ENCODE assay signal across 16 cellular contexts in genomic region chr7:130935564-130936157, GRCh38.
DNase-seq lines count a peak whose midpoint lies in the region; ATAC-seq, FAIRE-seq and TF ChIP-seq lines count a peak whose summit lies in the region.
"Had no signal": no experiment of that assay in that cellular context is flagged by ENCODE, and none has a peak within 500 bp of the region (broad histone marks: within the 10 kb centered on the region; RNA-seq: fewer than 3 reads in every experiment).

No MANE protein-coding gene starts in this region.

- peaks cover 71% of the 10 kb centered on the region for H3K36me3 Mint-ChIP-seq in activated CD4-positive, alpha-beta T cell treated with anti-CD3 and anti-CD28 coated beads, Interleukin-2, amount 10 ng/mL, durations not matched to agents 24 days and 14 days (ENCODE audit: low read depth)
- peaks cover 69% of the 10 kb centered on the region for H3K36me3 Mint-ChIP-seq in activated naive CD8-positive, alpha-beta T cell treated with anti-CD3 and anti-CD28 coated beads for 36 hours
- H3K36me3 Mint-ChIP-seq in naive thymus-derived CD8-positive, alpha-beta T cell: peaks cover 8 to 54% (median 9%) of the 10 kb centered on the region in 3 donors

- TF ChIP-seq POLR2A in GM12892 (IDR thresholded peaks at IDR 0.05; ENCODE audit: low read depth, low read length): peak; percentile 39

- H3K4me1 Mint-ChIP-seq in activated CD4-positive, alpha-beta T cell treated with anti-CD3 and anti-CD28 coated beads, Interleukin-2, amount 10 ng/mL, durations not matched to agents 24 days and 14 days: peaks cover 69% of the 10 kb centered on the region
- H3K4me1 Mint-ChIP-seq in activated naive CD8-positive, alpha-beta T cell treated with anti-CD3 and anti-CD28 coated beads for 36 hours: peaks cover 72% of the 10 kb centered on the region
- H3K4me1 Mint-ChIP-seq in naive thymus-derived CD8-positive, alpha-beta T cell: peaks cover 36 to 87% (median 78%) of the 10 kb centered on the region in 4 donors

- H3K4me3 Mint-ChIP-seq in activated CD4-positive, alpha-beta T cell treated with anti-CD3 and anti-CD28 coated beads, Interleukin-2, amount 10 ng/mL, durations not matched to agents 24 days and 14 days: no peak overlapping the region
- H3K4me3 Mint-ChIP-seq in activated naive CD8-positive, alpha-beta T cell treated with anti-CD3 and anti-CD28 coated beads for 36 hours: no peak overlapping the region
- H3K4me3 Mint-ChIP-seq in naive thymus-derived CD8-positive, alpha-beta T cell: peak overlapping the region in 3 of 10 donors; percentile 1 to 66 (median 5)

- H3K27ac Mint-ChIP-seq in activated CD4-positive, alpha-beta T cell treated with anti-CD3 and anti-CD28 coated beads, Interleukin-2, amount 10 ng/mL, durations not matched to agents 24 days and 14 days: peak overlapping the region; percentile 77
- peak overlapping the region; percentile 8 for H3K27ac Mint-ChIP-seq in activated naive CD8-positive, alpha-beta T cell treated with anti-CD3 and anti-CD28 coated beads for 36 hours
- peak overlapping the region; percentile 18 to 83 (median 58) for H3K27ac Mint-ChIP-seq in naive thymus-derived CD8-positive, alpha-beta T cell

- intact Hi-C loops in activated CD4-positive, alpha-beta T cell treated with anti-CD3 and anti-CD28 coated beads, Interleukin-2, amount 10 ng/mL, durations not matched to agents 24 days and 14 days (cut with micrococcal nuclease): no loop called here

- no peaks in the 10 kb centered on the region for H3K9me3 Mint-ChIP-seq in activated CD4-positive, alpha-beta T cell treated with anti-CD3 and anti-CD28 coated beads, Interleukin-2, amount 10 ng/mL, durations not matched to agents 24 days and 14 days
- H3K9me3 Mint-ChIP-seq in activated naive CD8-positive, alpha-beta T cell treated with anti-CD3 and anti-CD28 coated beads for 36 hours: no peaks in the 10 kb centered on the region
- H3K9me3 Mint-ChIP-seq in naive thymus-derived CD8-positive, alpha-beta T cell: no peaks in the 10 kb centered on the region

- no peaks in the 10 kb centered on the region for H3K27me3 Mint-ChIP-seq in activated CD4-positive, alpha-beta T cell treated with anti-CD3 and anti-CD28 coated beads, Interleukin-2, amount 10 ng/mL, durations not matched to agents 24 days and 14 days
- H3K27me3 Mint-ChIP-seq in activated naive CD8-positive, alpha-beta T cell treated with anti-CD3 and anti-CD28 coated beads for 36 hours: no peaks in the 10 kb centered on the region
- no peaks in the 10 kb centered on the region for H3K27me3 Mint-ChIP-seq in naive thymus-derived CD8-positive, alpha-beta T cell

- FAIRE-seq in GM12892 (lab: Jason Lieb, UNC): no peak
- FAIRE-seq: G401.6 had no signal

- ATAC-seq in naive thymus-derived CD8-positive, alpha-beta T cell: no peak
- no peak for ATAC-seq in GM19351 (IDR thresholded peaks at IDR 0.05; ENCODE audit: unreplicated experiment)
- ATAC-seq: left colon had no signal

- peak; percentile 56 for DNase-seq in activated CD4-positive, alpha-beta T cell treated with anti-CD3 and anti-CD28 coated beads, Interleukin-2, amount 10 ng/mL, durations not matched to agents 24 days and 14 days
- DNase-seq in activated CD4-positive, alpha-beta T cell treated with anti-CD3 and anti-CD28 coated beads, Interleukin-2, amount 50 U/mL, for 4 hours: no peak
- no peak for DNase-seq in GM12892 (ENCODE audit: insufficient read length)
- DNase-seq in activated naive CD8-positive, alpha-beta T cell treated with anti-CD3 and anti-CD28 coated beads for 36 hours: no peak
- no peak for DNase-seq in naive thymus-derived CD8-positive, alpha-beta T cell
- DNase-seq in NCI-H524 (lab: John Stamatoyannopoulos, UW): no peak
- DNase-seq in cerebellar cortex (ENCODE audit: low spot score): no peak
- DNase-seq: anterior cingulate cortex, cortex of kidney, esophagus squamous epithelium, left colon, NCI-H187 treated with DMSO at 0.1 percent for 48 hours, NCI-H526, retina had no signal

- POLR2A ChIA-PET in naive thymus-derived CD8-positive, alpha-beta T cell (lab: Charles Lee): interaction anchor here (2.0 kb wide), 1 partner anchor 9 kb away, joined by 7 read pairs; no protein-coding TSS in a partner anchor

Comparison
In these comparisons a context has a peak if more than half of its experiments do, and no peak if none do; other contexts are left out.
1. H3K27ac Mint-ChIP-seq: peak in every context shown above with its lines; median percentile 77 in activated CD4-positive, alpha-beta T cell treated with anti-CD3 and anti-CD28 coated beads, Interleukin-2, amount 10 ng/mL, durations not matched to agents 24 days and 14 days; 58 in naive thymus-derived CD8-positive, alpha-beta T cell; 8 in activated naive CD8-positive, alpha-beta T cell treated with anti-CD3 and anti-CD28 coated beads for 36 hours.